In genomic region chr9:135884328-135885035, GRCh38 we compare ENCODE assay signal across 1 cellular context.
TF ChIP-seq lines count a peak whose summit lies in the region.

No MANE protein-coding gene starts in this region.

TF ChIP-seq in WTC11, 78 proteins besides CTCF, POLR2A, EP300 and RAD21 (continued from another document):
- no peak for TF ChIP-seq GRHL2 (CRISPR knock-in tag; IDR thresholded peaks at IDR 0.05; ENCODE audit: insufficient replicate concordance, severe bottlenecking)
